ENCODE assay signal across 27 cellular contexts in genomic region chr3:37445163-37445562, GRCh38. TPM values are rescaled to one million over a fixed set of nuclear protein-coding genes. Genes with fewer than 3 reads are reported as not detected.
"Had no signal": no experiment of that assay in that cellular context is flagged by ENCODE, and none has a peak within 500 bp of the region (broad histone marks: within the 10 kb centered on the region; RNA-seq: fewer than 3 reads in every experiment).

No MANE protein-coding gene starts in this region.

- H3K4me3 ChIP-seq: coronary artery, dorsolateral prefrontal cortex had no signal

- H3K36me3 ChIP-seq: brain microvascular endothelial cell had no signal

- H3K27ac ChIP-seq: brain microvascular endothelial cell, coronary artery, dorsolateral prefrontal cortex had no signal

- DNase-seq: activated CD4-positive, alpha-beta memory T cell treated with anti-CD3 and anti-CD28 coated beads for 36 hours; activated CD4-positive, alpha-beta T cell treated with anti-CD3 and anti-CD28 coated beads for 36 hours; activated CD4-positive, alpha-beta T cell treated with anti-CD3 and anti-CD28 coated beads, Interleukin-2, amount 10 ng/mL, durations not matched to agents 24 days and 14 days; activated CD4-positive, CD25-positive, alpha-beta regulatory T cell; activated CD4-positive, CD25-positive, alpha-beta regulatory T cell treated with anti-CD3 and anti-CD28 coated beads, Interleukin-2, amount 50 U/mL, for 72 hours; activated CD8-positive, alpha-beta memory T cell treated with anti-CD3 and anti-CD28 coated beads, Interleukin-2, amount 10 ng/mL, durations not matched to agents 7 days and 5 days; activated CD8-positive, alpha-beta memory T cell treated with anti-CD3 and anti-CD28 coated beads, Interleukin-2, amount 50 U/mL, for 4 hours; activated CD8-positive, alpha-beta T cell treated with anti-CD3 and anti-CD28 coated beads, Interleukin-2, amount 10 ng/mL, durations not matched to agents 7 days and 5 days; activated gamma-delta T cell; activated naive CD4-positive, alpha-beta T cell; activated naive CD4-positive, alpha-beta T cell treated with anti-CD3 and anti-CD28 coated beads, Interleukin-2, amount 10 ng/mL, durations not matched to agents 7 days and 5 days; activated naive CD8-positive, alpha-beta T cell treated with anti-CD3 and anti-CD28 coated beads, Interleukin-2, amount 10 ng/mL, durations not matched to agents 7 days and 5 days; activated T-cell treated with anti-CD3 and anti-CD28 coated beads, Interleukin-2, amount 50 U/mL, for 24 hours; activated T-cell treated with anti-CD3 and anti-CD28 coated beads, Interleukin-2, amount 50 U/mL, for 72 hours; brain microvascular endothelial cell; dorsolateral prefrontal cortex; effector memory CD4-positive, alpha-beta T cell; endodermal cell; foreskin fibroblast; head of caudate nucleus; T-helper 2 cell had no signal

- ATAC-seq: activated CD4-positive, alpha-beta T cell treated with anti-CD3 and anti-CD28 coated beads for 36 hours; activated CD8-positive, alpha-beta memory T cell treated with anti-CD3 and anti-CD28 coated beads, Interleukin-2, amount 10 ng/mL, durations not matched to agents 7 days and 5 days; activated CD8-positive, alpha-beta T cell treated with anti-CD3 and anti-CD28 coated beads, Interleukin-2, amount 10 ng/mL, durations not matched to agents 7 days and 5 days; activated naive CD4-positive, alpha-beta T cell treated with anti-CD3 and anti-CD28 coated beads, Interleukin-2, amount 50 U/mL, for 72 hours; activated T-cell treated with anti-CD3 and anti-CD28 coated beads, Interleukin-2, amount 50 U/mL, for 72 hours; esophagus mucosa had no signal

- FAIRE-seq: astrocyte, bronchial epithelial cell, frontal cortex had no signal

RNA-seq across cellular contexts. Expression of gene ITGA9, which starts 6.8 kb away (rescaled TPM):
- total RNA-seq: activated CD8-positive, alpha-beta T cell treated with anti-CD3 and anti-CD28 coated beads, Interleukin-2, amount 10 ng/mL, durations not matched to agents 7 days and 5 days; bronchial epithelial cell had no signal
